26 cellular contexts compared by ENCODE assay signal in the genomic region with DNA sequence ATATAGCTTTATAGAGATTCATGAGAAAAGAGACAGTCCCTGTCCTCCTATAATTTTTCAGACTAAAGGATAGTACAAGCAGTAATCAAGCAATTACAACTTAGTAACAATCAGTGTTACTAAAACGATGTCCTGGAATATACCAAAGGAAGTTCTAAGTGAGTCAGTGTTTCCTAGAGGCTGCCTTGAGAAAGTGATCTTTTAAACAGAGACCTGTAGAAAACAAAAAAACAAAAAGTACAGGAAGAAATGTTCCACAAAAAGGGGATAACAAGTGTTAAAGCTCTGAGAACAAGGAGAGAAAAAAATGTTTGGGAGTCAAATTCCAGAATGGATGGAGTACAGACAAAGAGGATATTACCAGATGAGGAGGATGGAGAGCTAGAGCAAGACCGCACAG.
DNase-seq lines count a peak whose midpoint lies in the region; ATAC-seq and TF ChIP-seq lines count a peak whose summit lies in the region.
"Had no signal": no experiment of that assay in that cellular context is flagged by ENCODE, and none has a peak within 500 bp of the region (broad histone marks: within the 10 kb centered on the region; RNA-seq: fewer than 3 reads in every experiment).

No MANE protein-coding gene starts in this region.

- H3K9me1 ChIP-seq in IMR-90 (ENCODE audit: insufficient read depth, low read length): no peaks in the 10 kb centered on the region

- H2BK15ac ChIP-seq in IMR-90 (ENCODE audit: low read depth, low read length): no peak overlapping the region

- no peak overlapping the region for H3K4ac ChIP-seq in IMR-90 (ENCODE audit: low read depth, low read length)

- no TSS peak for BruUV-seq in IMR-90 (replicated peaks; lab: Mats Ljungman, UMichigan)

- TF ChIP-seq RAD21 in IMR-90 (IDR thresholded peaks at IDR 0.05; ENCODE audit: low read length): no peak

- H3K27ac ChIP-seq in IMR-90 (ENCODE audit: insufficient read depth, low read length) (no peak overlapping the region), osteoblast (ENCODE audit: low read depth, low read length) (no peak overlapping the region)
- no peak overlapping the region for H3K27ac ChIP-seq in naive thymus-derived CD4-positive, alpha-beta T cell (ENCODE audit: low read depth, low read length)
- H3K27ac ChIP-seq: C4-2B, GM23248, PC-9, SJSA1 had no signal

- H4K8ac ChIP-seq in IMR-90 (ENCODE audit: low read depth in 2 of 2, low read length in 2 of 2): peak overlapping the region in 1 of 2 experiments; percentile 0; a peak in 1 of 4 replicates

- H3K4me2 ChIP-seq in IMR-90 (ENCODE audit: low read depth, low read length) (no peak overlapping the region), osteoblast (ENCODE audit: insufficient read depth, low read length) (no peak overlapping the region)
- H3K4me2 ChIP-seq: PC-9 had no signal

- ATAC-seq in IMR-90 (ENCODE audit: low read depth): no peak
- no peak for ATAC-seq in naive thymus-derived CD4-positive, alpha-beta T cell
- ATAC-seq: HepG2, K562 had no signal

- no peaks in the 10 kb centered on the region for H3K27me3 ChIP-seq in IMR-90 (ENCODE audit: control insufficient read depth, insufficient read depth, low read length)
- no peaks in the 10 kb centered on the region for H3K27me3 ChIP-seq in osteoblast (ENCODE audit: insufficient read depth, low read length)
- no peaks in the 10 kb centered on the region for H3K27me3 ChIP-seq in naive thymus-derived CD4-positive, alpha-beta T cell (ENCODE audit: control insufficient read depth in 2 of 2, insufficient read depth in 2 of 2, low read length in 2 of 2)
- H3K27me3 ChIP-seq: MG63, SJSA1 had no signal

- H3K27me3 Mint-ChIP-seq in naive thymus-derived CD4-positive, alpha-beta T cell: no peaks in the 10 kb centered on the region
- H3K27me3 Mint-ChIP-seq: B cell; CD8-positive, alpha-beta memory T cell had no signal

- POLR2A ChIA-PET in IMR-90 (lab: Charles Lee; ENCODE audit: unreplicated experiment): no interaction called here
- POLR2A ChIA-PET in naive thymus-derived CD4-positive, alpha-beta T cell (lab: Charles Lee): no interaction called here

- peak; percentile 14 for DNase-seq in IMR-90
- DNase-seq in choroid plexus epithelial cell (ENCODE audit: low read depth): peak; percentile 6
- peak; percentile 68 for DNase-seq in glomerular endothelial cell (ENCODE audit: extremely low read depth, low read depth, low spot score)
- no peak for DNase-seq in osteoblast (ENCODE audit: insufficient read length, low spot score, missing footprints)
- DNase-seq in hypothalamus (lab: John Stamatoyannopoulos, UW): no peak
- DNase-seq in ACHN: no peak
- no peak for DNase-seq in OCI-M2 (lab: John Stamatoyannopoulos, UW; ENCODE audit: unreplicated experiment)
- no peak for DNase-seq in naive thymus-derived CD4-positive, alpha-beta T cell
- DNase-seq: Calu3; CD8-positive, alpha-beta memory T cell; DND-41; GM23248; H7; MG63; NCI-H2029 treated with DMSO at 0.1 percent for 48 hours; NCI-H446 treated with DMSO at 0.1 percent for 48 hours; NCI-H82; NK-92 treated with Interleukin-12 subunit alpha and Interleukin-12 subunit beta, amount 100 ng/mL, for 24 hours; PC-9; Right ventricle myocardium superior; RPMI8226 had no signal

- H2BK5ac ChIP-seq in IMR-90 (ENCODE audit: low read depth, low read length, poor library complexity, severe bottlenecking): no peak overlapping the region

- H3K56ac ChIP-seq in IMR-90 (ENCODE audit: extremely low read depth, insufficient read depth, low read length): no peak overlapping the region

- H3K36me3 Mint-ChIP-seq in naive thymus-derived CD4-positive, alpha-beta T cell: no peaks in the 10 kb centered on the region
- H3K36me3 Mint-ChIP-seq: CD8-positive, alpha-beta memory T cell had no signal

- TF ChIP-seq POLR2A in IMR-90 (IDR thresholded peaks at IDR 0.05; ENCODE audit: low read depth, low read length): no peak

- no peak overlapping the region for H3K27ac Mint-ChIP-seq in naive thymus-derived CD4-positive, alpha-beta T cell
- H3K27ac Mint-ChIP-seq: B cell; CD8-positive, alpha-beta memory T cell had no signal

- H3K18ac ChIP-seq in IMR-90 (ENCODE audit: low read depth, low read length): no peak overlapping the region

- no peak overlapping the region for H2AK9ac ChIP-seq in IMR-90 (replicated peaks; ENCODE audit: low read depth, low read length, poor library complexity)

- H3K4me1 ChIP-seq in IMR-90 (ENCODE audit: control insufficient read depth, insufficient read depth, low read length) (peaks cover 2% of the 10 kb centered on the region; the same call in 1 of the 2 replicates), osteoblast (ENCODE audit: insufficient read depth, low read length) (no peaks in the 10 kb centered on the region)
- no peaks in the 10 kb centered on the region for H3K4me1 ChIP-seq in naive thymus-derived CD4-positive, alpha-beta T cell (ENCODE audit: control insufficient read depth in 2 of 2, insufficient read depth in 2 of 2, low read length in 2 of 2)
- H3K4me1 ChIP-seq: SJSA1 had no signal

- TF ChIP-seq CTCF in IMR-90 (conservative IDR thresholded peaks at IDR 0.05; ENCODE audit: low read depth, low read length): no peak
- TF ChIP-seq CTCF in choroid plexus epithelial cell (conservative IDR thresholded peaks at IDR 0.05; ENCODE audit: low read depth, low read length): no peak
- TF ChIP-seq CTCF in osteoblast (IDR thresholded peaks at IDR 0.05; ENCODE audit: extremely low read depth, low read depth, low read length): no peak

- no peaks in the 10 kb centered on the region for H3K4me1 Mint-ChIP-seq in naive thymus-derived CD4-positive, alpha-beta T cell
- H3K4me1 Mint-ChIP-seq: B cell; CD8-positive, alpha-beta memory T cell had no signal

- WGBS in IMR-90 (ENCODE audit: extremely low coverage in 2 of 2, insufficient read length in 1 of 2), 2 experiments: no CpG with 5 or more reads among the region's 2 CpGs

- no peak overlapping the region for H2BK120ac ChIP-seq in IMR-90 (ENCODE audit: low read depth, low read length)

- peaks cover 0 to 12% (median 0%) of the 10 kb centered on the region in 11 donors for H3K9me3 Mint-ChIP-seq in naive thymus-derived CD4-positive, alpha-beta T cell

- H2BK20ac ChIP-seq in IMR-90 (ENCODE audit: low read depth, low read length): no peak overlapping the region

- no peaks in the 10 kb centered on the region for H3K79me2 ChIP-seq in osteoblast (ENCODE audit: insufficient read depth, low read length)

- in situ Hi-C loops in IMR-90 (cut with MboI; ENCODE audit: low sequenced_read_pairs): no loop called here
- in situ Hi-C loops in ACHN (cut with HindIII; ENCODE audit: low pct_ligation_motif_present, low pct_unique_long_range_greater_than_20kb, low sequenced_read_pairs): no loop called here

- CTCF ChIA-PET in IMR-90 (lab: Yijun Ruan, JAX): no interaction called here
- CTCF ChIA-PET in naive thymus-derived CD4-positive, alpha-beta T cell (lab: Charles Lee): no interaction called here

- H2AFZ ChIP-seq in IMR-90 (replicated peaks; ENCODE audit: low read length, poor library complexity) (no peak overlapping the region), osteoblast (ENCODE audit: low read length) (peak overlapping the region; percentile 20)
- H2AFZ ChIP-seq: GM23248, PC-9 had no signal

- H3K36me3 ChIP-seq in IMR-90 (ENCODE audit: control insufficient read depth, insufficient read depth, low read length): no peaks in the 10 kb centered on the region
- no peaks in the 10 kb centered on the region for H3K36me3 ChIP-seq in osteoblast (ENCODE audit: insufficient read depth, low read length)
- no peaks in the 10 kb centered on the region for H3K36me3 ChIP-seq in naive thymus-derived CD4-positive, alpha-beta T cell (ENCODE audit: control insufficient read depth in 2 of 3, insufficient read depth in 3 of 3, low read length in 3 of 3)
- H3K36me3 ChIP-seq: MG63, SJSA1 had no signal

- dilution Hi-C loops in IMR-90 (cut with HindIII; ENCODE audit: low sequenced_read_pairs, unreplicated experiment): no loop called here

- no peak overlapping the region for H4K91ac ChIP-seq in IMR-90 (ENCODE audit: insufficient read depth, low read depth, low read length)

- no peak overlapping the region for H3K4me3 Mint-ChIP-seq in naive thymus-derived CD4-positive, alpha-beta T cell
- H3K4me3 Mint-ChIP-seq: B cell; CD8-positive, alpha-beta memory T cell had no signal

- no peak overlapping the region for H3K23ac ChIP-seq in IMR-90 (ENCODE audit: low read depth, low read length)

- H3K4me3 ChIP-seq in IMR-90 (ENCODE audit: insufficient read depth, low read depth, low read length) (no peak overlapping the region), choroid plexus epithelial cell (ENCODE audit: low read depth, low read length) (no peak overlapping the region), osteoblast (ENCODE audit: insufficient read depth, low read length) (no peak overlapping the region)
- H3K4me3 ChIP-seq in naive thymus-derived CD4-positive, alpha-beta T cell (ENCODE audit: low read length): no peak overlapping the region
- H3K4me3 ChIP-seq: GM23248, K562, MG63, PC-9, SJSA1 had no signal

- intact Hi-C loops in IMR-90 (cut with micrococcal nuclease): no loop called here
- intact Hi-C loops in naive thymus-derived CD4-positive, alpha-beta T cell (cut with micrococcal nuclease): no loop called here

- no peak overlapping the region for H3K14ac ChIP-seq in IMR-90 (replicated peaks; ENCODE audit: low read depth, low read length)

- no peaks in the 10 kb centered on the region for H4K20me1 ChIP-seq in IMR-90 (ENCODE audit: insufficient read depth, low read length)
- no peaks in the 10 kb centered on the region for H4K20me1 ChIP-seq in osteoblast (ENCODE audit: insufficient read depth, low read length)

- no peak overlapping the region for H4K5ac ChIP-seq in IMR-90 (ENCODE audit: low read depth, low read length)

- no peak overlapping the region for H2AK5ac ChIP-seq in IMR-90 (ENCODE audit: low read depth, low read length)

- H3K9me3 ChIP-seq in IMR-90 (ENCODE audit: control insufficient read depth, insufficient read depth, low read length): no peaks in the 10 kb centered on the region
- H3K9me3 ChIP-seq in osteoblast (ENCODE audit: low read depth, low read length): no peaks in the 10 kb centered on the region
- no peaks in the 10 kb centered on the region for H3K9me3 ChIP-seq in naive thymus-derived CD4-positive, alpha-beta T cell (ENCODE audit: control insufficient read depth in 2 of 3, low read length in 3 of 3)
- H3K9me3 ChIP-seq: MG63, SJSA1 had no signal

- no peak overlapping the region for H3K9ac ChIP-seq in IMR-90 (ENCODE audit: low read depth, low read length)
- H3K9ac ChIP-seq: GM23248 had no signal

- no peaks in the 10 kb centered on the region for H3K79me1 ChIP-seq in IMR-90 (ENCODE audit: low read depth in 1 of 2, low read length in 2 of 2)

TF ChIP-seq in IMR-90, 13 proteins besides CTCF, POLR2A, EP300 and RAD21 (continues in another document):
- no peak for TF ChIP-seq MAFK (IDR thresholded peaks at IDR 0.05; ENCODE audit: low read depth, low read length)
- TF ChIP-seq, protein P1, sequence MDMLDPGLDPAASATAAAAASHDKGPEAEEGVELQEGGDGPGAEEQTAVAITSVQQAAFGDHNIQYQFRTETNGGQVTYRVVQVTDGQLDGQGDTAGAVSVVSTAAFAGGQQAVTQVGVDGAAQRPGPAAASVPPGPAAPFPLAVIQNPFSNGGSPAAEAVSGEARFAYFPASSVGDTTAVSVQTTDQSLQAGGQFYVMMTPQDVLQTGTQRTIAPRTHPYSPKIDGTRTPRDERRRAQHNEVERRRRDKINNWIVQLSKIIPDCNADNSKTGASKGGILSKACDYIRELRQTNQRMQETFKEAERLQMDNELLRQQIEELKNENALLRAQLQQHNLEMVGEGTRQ (IDR thresholded peaks at IDR 0.05; ENCODE audit: low read depth, low read length): no peak

Comparison
In these comparisons a context has a peak if more than half of its experiments do, and no peak if none do; other contexts are left out.
1. DNase-seq: peak in IMR-90 (single experiment), choroid plexus epithelial cell (single experiment) and glomerular endothelial cell (single experiment); none in osteoblast (single experiment), hypothalamus (0 of 51), ACHN (single experiment), OCI-M2 (single experiment) and naive thymus-derived CD4-positive, alpha-beta T cell (0 of 9).